Comparison of ENCODE assay signal across 8 cellular contexts in genomic region chr10:44857363-44858016, GRCh38. TPM values are rescaled to one million over a fixed set of nuclear protein-coding genes. Genes with fewer than 3 reads are reported as not detected.
DNase-seq lines count a peak whose midpoint lies in the region; ATAC-seq and TF ChIP-seq lines count a peak whose summit lies in the region.

No MANE protein-coding gene starts in this region.

- ATAC-seq in CD8-positive, alpha-beta T cell: peak; percentile 84
- peak; percentile 82 for ATAC-seq in GM19351 (IDR thresholded peaks at IDR 0.05; ENCODE audit: unreplicated experiment)
- peak; percentile 48 for ATAC-seq in HG03571 (IDR thresholded peaks at IDR 0.05; ENCODE audit: unreplicated experiment)

- H3K36me3 ChIP-seq in CD8-positive, alpha-beta T cell (ENCODE audit: insufficient read depth, low read length): no peaks in the 10 kb centered on the region
- H3K36me3 ChIP-seq in adipocyte (ENCODE audit: control insufficient read depth, insufficient read depth, low read length, severe bottlenecking) (no peaks in the 10 kb centered on the region), left ventricle myocardium inferior (no peaks in the 10 kb centered on the region)

- no peaks in the 10 kb centered on the region for H3K4me1 ChIP-seq in CD8-positive, alpha-beta T cell (ENCODE audit: insufficient read depth, low read length)
- H3K4me1 ChIP-seq in adipocyte (ENCODE audit: control insufficient read depth, insufficient read depth, low read length) (peaks cover 22% of the 10 kb centered on the region), left ventricle myocardium inferior (peaks cover 14% of the 10 kb centered on the region)

- H3K27ac Mint-ChIP-seq in CD8-positive, alpha-beta T cell: no peak overlapping the region

- intact Hi-C loops in CD8-positive, alpha-beta T cell (cut with DNase I, micrococcal nuclease): loop anchor here (1.0 to 5.0 kb wide), 4 partner anchors 120 to 1187 kb away; partner anchors contain the start of gene DEPP1 (in 1 of the 2)
- intact Hi-C loops in left ventricle myocardium inferior (cut with micrococcal nuclease): loop anchor here (10.0 kb wide), 1 partner anchor 473 kb away; the partner anchor contains the start of gene CXCL12

- H3K27me3 ChIP-seq in CD8-positive, alpha-beta T cell (ENCODE audit: insufficient read depth, low read length): no peaks in the 10 kb centered on the region
- H3K27me3 ChIP-seq in adipocyte (replicated peaks; ENCODE audit: control insufficient read depth, insufficient read depth, low read length): peaks cover 7% of the 10 kb centered on the region
- H3K27me3 ChIP-seq in left ventricle myocardium inferior (ENCODE audit: low read depth): peaks cover 18% of the 10 kb centered on the region

- CTCF ChIA-PET in CD8-positive, alpha-beta T cell (lab: Charles Lee): interaction anchor here (1.0 to 3.2 kb wide), 17 partner anchors 8 to 1187 kb away, joined by 3 to 14 read pairs (median 6); no protein-coding TSS in a partner anchor

- H3K9ac ChIP-seq in adipocyte (ENCODE audit: low read length): no peak overlapping the region

- no peak overlapping the region for H3K4me3 Mint-ChIP-seq in CD8-positive, alpha-beta T cell

- POLR2A ChIA-PET in CD8-positive, alpha-beta T cell (lab: Charles Lee): interaction anchor here (0.5 kb wide), 1 partner anchor 1171 kb away, joined by 4 read pairs; no protein-coding TSS in a partner anchor

- no peak overlapping the region for H3K4me3 ChIP-seq in CD8-positive, alpha-beta T cell (ENCODE audit: low read depth, low read length)
- H3K4me3 ChIP-seq in adipocyte (ENCODE audit: low read length): no peak overlapping the region
- H3K4me3 ChIP-seq in left ventricle myocardium inferior: no peak overlapping the region
- H3K4me3 ChIP-seq in retinal pigment epithelial cell (ENCODE audit: low read length): no peak overlapping the region

- H3K4me1 Mint-ChIP-seq in CD8-positive, alpha-beta T cell (ENCODE audit: low read depth): no peaks in the 10 kb centered on the region

- peaks cover 4% of the 10 kb centered on the region for H3K27me3 Mint-ChIP-seq in CD8-positive, alpha-beta T cell (ENCODE audit: low read depth)

- H3K36me3 Mint-ChIP-seq in CD8-positive, alpha-beta T cell: no peaks in the 10 kb centered on the region

- no peaks in the 10 kb centered on the region for H3K9me3 ChIP-seq in CD8-positive, alpha-beta T cell (ENCODE audit: low read length)
- H3K9me3 ChIP-seq in adipocyte (ENCODE audit: control insufficient read depth, low read length) (no peaks in the 10 kb centered on the region), left ventricle myocardium inferior (replicated peaks) (no peaks in the 10 kb centered on the region)

- no peak overlapping the region for H3K27ac ChIP-seq in CD8-positive, alpha-beta T cell (ENCODE audit: low read depth, low read length)
- no peak overlapping the region for H3K27ac ChIP-seq in left ventricle myocardium inferior (replicated peaks)

- H3K9me3 Mint-ChIP-seq in CD8-positive, alpha-beta T cell: no peaks in the 10 kb centered on the region

- peak; percentile 93 for TF ChIP-seq CTCF in CD8-positive, alpha-beta T cell (IDR thresholded peaks at IDR 0.05)
- TF ChIP-seq CTCF in left ventricle myocardium inferior (IDR thresholded peaks at IDR 0.05; ENCODE audit: borderline replicate concordance) (peak; percentile 100), retinal pigment epithelial cell (conservative IDR thresholded peaks at IDR 0.05; ENCODE audit: low read depth, low read length) (peak; percentile 100)

- peak in 6 of 7 experiments; percentile 33 to 69 (median 52) for DNase-seq in CD8-positive, alpha-beta T cell
- peak; percentile 26 for DNase-seq in SKM-1 treated with dmso at 0.1 percent for 144 hours (lab: John Stamatoyannopoulos, UW; ENCODE audit: unreplicated experiment)
- peak; percentile 81 for DNase-seq in adipocyte (ENCODE audit: low read depth)
- peak; percentile 76 for DNase-seq in left ventricle myocardium inferior
- DNase-seq in retinal pigment epithelial cell (ENCODE audit: low read depth): no peak
- no peak for DNase-seq in NCI-H524 treated with DMSO at 0.1 percent for 48 hours (lab: John Stamatoyannopoulos, UW)

RNA-seq across cellular contexts. Expression of gene TMEM72, which starts 53.6 kb away (rescaled TPM):
- not detected for total RNA-seq in CD8-positive, alpha-beta T cell
- not detected for total RNA-seq in left ventricle myocardium inferior

Comparison
In these comparisons a context has a peak if more than half of its experiments do, and no peak if none do; other contexts are left out.
1. DNase-seq: peak in CD8-positive, alpha-beta T cell (6 of 7), SKM-1 treated with dmso at 0.1 percent for 144 hours (single experiment), adipocyte (single experiment) and left ventricle myocardium inferior (single experiment); none in retinal pigment epithelial cell (single experiment) and NCI-H524 treated with DMSO at 0.1 percent for 48 hours (single experiment).
2. Peak in every context shown above with its lines, with median percentiles within 50 percentile points of each other: ATAC-seq and CTCF ChIP-seq.